9 cellular contexts compared by ENCODE assay signal in genomic region chr4:168972601-168973000, GRCh38.
"Had no signal": no experiment of that assay in that cellular context is flagged by ENCODE, and none has a peak within 500 bp of the region (broad histone marks: within the 10 kb centered on the region; RNA-seq: fewer than 3 reads in every experiment).

No MANE protein-coding gene starts in this region.

- H3K4me2 ChIP-seq: GM23338 had no signal

- FAIRE-seq: H1, H54, HTR-8/SVneo, K562 had no signal

- DNase-seq: H9, HCEC 1CT, IMR-90, KG1 had no signal

- ATAC-seq: GM23338, K562 had no signal

- H3K4me3 ChIP-seq: GM23338, K562 had no signal

- H2AFZ ChIP-seq: GM23338 had no signal
